ENCODE assay signal across 14 cellular contexts in genomic region chr7:123131140-123131539, GRCh38.
DNase-seq lines count a peak whose midpoint lies in the region; FAIRE-seq and TF ChIP-seq lines count a peak whose summit lies in the region.
"Had no signal": no experiment of that assay in that cellular context is flagged by ENCODE, and none has a peak within 500 bp of the region (broad histone marks: within the 10 kb centered on the region; RNA-seq: fewer than 3 reads in every experiment).

No MANE protein-coding gene starts in this region.

- H3K9me3 ChIP-seq in OCI-LY3 (ENCODE audit: insufficient read depth, low read length) = no peaks in the 10 kb centered on the region
- no peaks in the 10 kb centered on the region for H3K9me3 ChIP-seq in smooth muscle cell (replicated peaks; ENCODE audit: low read depth)
- H3K9me3 ChIP-seq: BLaER1 treated with 17β-estradiol and CSF1 and Interleukin-3, amounts not matched to agents 10 nM and 100 nM had no signal

- DNase-seq in Calu3 (no peak), chondrocyte (ENCODE audit: low spot score) (no peak), smooth muscle cell (lab: John Stamatoyannopoulos, UW; ENCODE audit: unreplicated experiment) (no peak), GM12891 (ENCODE audit: insufficient read length, low spot score) (no peak), foreskin fibroblast (no peak), DMS153 (lab: John Stamatoyannopoulos, UW) (no peak)
- DNase-seq: GM23248, NCI-H1092, NCI-H446, Right ventricle myocardium superior had no signal

- no peak overlapping the region for H3K4me3 ChIP-seq in OCI-LY3 (ENCODE audit: low read length)
- no peak overlapping the region for H3K4me3 ChIP-seq in smooth muscle cell
- no peak overlapping the region for H3K4me3 ChIP-seq in foreskin fibroblast (ENCODE audit: low read depth in 1 of 2, low read length in 2 of 2)
- H3K4me3 ChIP-seq: BLaER1 treated with 17β-estradiol and CSF1 and Interleukin-3, amounts not matched to agents 10 nM and 100 nM; GM23248 had no signal

- H3K27me3 Mint-ChIP-seq in Calu3 (ENCODE audit: unreplicated experiment) (no peaks in the 10 kb centered on the region), chondrocyte (ENCODE audit: low read depth) (no peaks in the 10 kb centered on the region)

- H3K4me2 ChIP-seq in OCI-LY3 (ENCODE audit: low read length) (no peak overlapping the region), smooth muscle cell (no peak overlapping the region)
- H3K4me2 ChIP-seq: BLaER1 treated with 17β-estradiol and CSF1 and Interleukin-3, amounts not matched to agents 10 nM and 100 nM had no signal

- CTCF ChIA-PET in Calu3 (lab: Charles Lee) = no interaction called here

- H3F3A ChIP-seq in smooth muscle cell (ENCODE audit: low read depth) = no peaks in the 10 kb centered on the region

- H3K4me1 ChIP-seq in OCI-LY3 (ENCODE audit: low read length) = no peaks in the 10 kb centered on the region
- H3K4me1 ChIP-seq in smooth muscle cell (ENCODE audit: low read depth) = no peaks in the 10 kb centered on the region
- H3K4me1 ChIP-seq: BLaER1 treated with 17β-estradiol and CSF1 and Interleukin-3, amounts not matched to agents 10 nM and 100 nM had no signal

- no TSS peak for BruUV-seq in Calu3 (replicated peaks; lab: Mats Ljungman, UMichigan)

- FAIRE-seq in GM12891 (lab: Jason Lieb, UNC) = no peak
- FAIRE-seq: GM12892 had no signal

- H3K9ac ChIP-seq in OCI-LY3 (ENCODE audit: low read length) (no peak overlapping the region), smooth muscle cell (ENCODE audit: low read depth) (no peak overlapping the region)
- H3K9ac ChIP-seq: BLaER1 treated with 17β-estradiol and CSF1 and Interleukin-3, amounts not matched to agents 10 nM and 100 nM; GM23248 had no signal

- H3K79me2 ChIP-seq in OCI-LY3 (ENCODE audit: low read length) (no peaks in the 10 kb centered on the region), smooth muscle cell (ENCODE audit: low read depth) (no peaks in the 10 kb centered on the region)

- no peaks in the 10 kb centered on the region for H3K36me3 ChIP-seq in OCI-LY3 (replicated peaks; ENCODE audit: low read depth, low read length)
- no peaks in the 10 kb centered on the region for H3K36me3 ChIP-seq in smooth muscle cell (ENCODE audit: low read depth)
- H3K36me3 ChIP-seq: BLaER1 treated with 17β-estradiol and CSF1 and Interleukin-3, amounts not matched to agents 10 nM and 100 nM had no signal

- TF ChIP-seq POLR2A in GM12891 (IDR thresholded peaks at IDR 0.05; ENCODE audit: low read depth, low read length) = no peak

- H4K20me1 ChIP-seq in OCI-LY3 (ENCODE audit: insufficient read depth, low read length) = no peaks in the 10 kb centered on the region
- H4K20me1 ChIP-seq in smooth muscle cell (ENCODE audit: low read depth) = no peaks in the 10 kb centered on the region
- H4K20me1 ChIP-seq: BLaER1 treated with 17β-estradiol and CSF1 and Interleukin-3, amounts not matched to agents 10 nM and 100 nM had no signal

- H3K27ac ChIP-seq in OCI-LY3 (ENCODE audit: low read length) (no peak overlapping the region), smooth muscle cell (ENCODE audit: low read depth) (no peak overlapping the region)
- H3K27ac ChIP-seq: BLaER1 treated with 17β-estradiol and CSF1 and Interleukin-3, amounts not matched to agents 10 nM and 100 nM; GM23248; HL-60 had no signal

- H3K27ac Mint-ChIP-seq in Calu3 (ENCODE audit: unreplicated experiment) (no peak overlapping the region), chondrocyte (ENCODE audit: unreplicated experiment) (no peak overlapping the region)

- H2AFZ ChIP-seq in OCI-LY3 (ENCODE audit: low read depth, low read length) = no peak overlapping the region
- peak overlapping the region; percentile 63 for H2AFZ ChIP-seq in smooth muscle cell (ENCODE audit: low read depth)
- H2AFZ ChIP-seq: GM23248 had no signal

- TF ChIP-seq CTCF in Calu3 (IDR thresholded peaks at IDR 0.05; ENCODE audit: unreplicated experiment) (peak; percentile 25), OCI-LY3 (IDR thresholded peaks at IDR 0.05; ENCODE audit: low read depth, low read length) (peak; percentile 56), chondrocyte (IDR thresholded peaks at IDR 0.05) (peak; percentile 45), smooth muscle cell (IDR thresholded peaks at IDR 0.05; ENCODE audit: borderline replicate concordance, insufficient read depth, poor library complexity, severe bottlenecking) (peak; percentile 32), foreskin fibroblast (IDR thresholded peaks at IDR 0.05; ENCODE audit: low read depth, low read length) (no peak)

- WGBS in smooth muscle cell (ENCODE audit: low lambda C conversion rate) = 91% methylated on average over 1 of the region's 1 CpG

- H3K9me3 Mint-ChIP-seq in Calu3 (ENCODE audit: low read depth, unreplicated experiment) = no peaks in the 10 kb centered on the region
- no peaks in the 10 kb centered on the region for H3K9me3 Mint-ChIP-seq in chondrocyte (ENCODE audit: low read depth)

- H3K27me3 ChIP-seq in OCI-LY3 (ENCODE audit: low read depth, low read length) (no peaks in the 10 kb centered on the region), smooth muscle cell (ENCODE audit: low read depth) (no peaks in the 10 kb centered on the region)
- H3K27me3 ChIP-seq: BLaER1 treated with 17β-estradiol and CSF1 and Interleukin-3, amounts not matched to agents 10 nM and 100 nM had no signal

- H3K4me1 Mint-ChIP-seq in Calu3 (ENCODE audit: low read depth, unreplicated experiment) (no peaks in the 10 kb centered on the region), chondrocyte (ENCODE audit: low read depth) (no peaks in the 10 kb centered on the region)

- no peaks in the 10 kb centered on the region for H3K36me3 Mint-ChIP-seq in Calu3 (ENCODE audit: insufficient read depth, unreplicated experiment)
- no peaks in the 10 kb centered on the region for H3K36me3 Mint-ChIP-seq in chondrocyte (ENCODE audit: low read depth)

- intact Hi-C loops in Calu3 (cut with micrococcal nuclease; ENCODE audit: unreplicated experiment) = no loop called here

- H3K4me3 Mint-ChIP-seq in Calu3 (ENCODE audit: low read depth, unreplicated experiment) (no peak overlapping the region), chondrocyte (ENCODE audit: unreplicated experiment) (no peak overlapping the region)

TF ChIP-seq in GM12891, 5 proteins besides CTCF, POLR2A, EP300 and RAD21:
- TF ChIP-seq POU2F2 (IDR thresholded peaks at IDR 0.05; ENCODE audit: low read depth, low read length) (no peak), TAF1 (IDR thresholded peaks at IDR 0.05; ENCODE audit: low read depth, low read length) (no peak), POLR2AphosphoS5 (IDR thresholded peaks at IDR 0.05; ENCODE audit: low read depth, low read length) (no peak), PAX5 (IDR thresholded peaks at IDR 0.05; ENCODE audit: insufficient read depth, low read length, severe bottlenecking) (no peak), SPI1 (IDR thresholded peaks at IDR 0.05; ENCODE audit: low read depth, low read length) (no peak)
TF ChIP-seq in GM12891: peak in this region for 0.
